ENCODE assay signal across 6 cellular contexts in the genomic region with DNA sequence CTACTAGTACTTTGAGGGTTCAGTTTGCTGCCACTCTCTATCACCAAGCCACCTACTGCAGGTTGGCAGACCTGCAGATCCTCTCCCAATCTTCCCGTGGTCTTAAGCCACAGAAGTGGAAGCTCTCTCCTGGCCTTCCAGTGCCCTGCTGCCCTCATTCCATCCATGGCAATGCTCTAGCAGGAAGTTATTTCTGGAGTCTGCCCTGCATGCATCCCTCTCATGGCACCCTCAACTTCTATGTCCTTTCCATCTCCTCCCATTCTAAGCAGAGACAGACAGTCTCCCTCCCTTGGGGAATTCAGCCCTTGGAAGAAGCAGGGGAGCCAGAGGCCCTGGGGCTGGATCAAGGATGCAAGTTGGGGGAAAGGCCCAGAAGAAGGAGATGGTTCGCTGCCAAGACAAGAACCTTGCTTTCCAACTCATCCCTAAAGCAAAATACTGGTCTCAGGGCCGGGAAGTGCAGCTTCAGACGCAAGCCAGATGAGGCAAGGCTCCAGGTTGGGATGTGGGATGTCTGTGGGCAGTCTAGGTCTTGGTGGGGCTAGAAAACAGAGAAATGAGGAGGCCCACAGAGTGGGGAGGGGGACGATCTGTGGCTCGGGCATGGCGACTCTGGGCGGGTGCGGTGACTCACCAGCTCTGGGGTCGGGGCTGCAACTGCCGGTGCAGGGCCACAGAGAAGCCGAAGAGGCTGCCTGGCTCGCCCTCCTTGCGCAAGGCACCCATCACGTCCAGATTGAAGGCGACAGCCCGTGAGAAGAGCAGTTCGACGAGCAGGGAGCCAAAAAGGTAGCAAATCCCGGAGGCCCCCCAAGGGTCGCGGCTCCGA. TPM values are rescaled to one million over a fixed set of nuclear protein-coding genes. Genes with fewer than 3 reads are reported as not detected.
A peak's percentile ranks its signal among the peaks of the same experiment; 100 is the strongest.
DNase-seq lines count a peak whose midpoint lies in the region; ATAC-seq and TF ChIP-seq lines count a peak whose summit lies in the region.

No MANE protein-coding gene starts in this region.

- H3K27me3 Mint-ChIP-seq in T-helper 1 cell treated with Interleukin-12 subunit alpha and Interleukin-12 subunit beta and Interleukin-4 antibody, amounts not matched to agents 30 μg/mL and 1 μg/mL, for 36 hours (ENCODE audit: low read depth) = peaks cover 64% of the 10 kb centered on the region
- H3K27me3 Mint-ChIP-seq in stimulated activated memory B cell treated with anti-CD40 and anti-IgM and Interleukin-4, amounts not matched to agents 10 μg/mL and 1 μg/mL and 100 μg/mL, for 72 hours = peaks cover 25% of the 10 kb centered on the region

- H3K27ac ChIP-seq in Karpas-422 (ENCODE audit: low read length) = no peak overlapping the region

- H3K36me3 ChIP-seq in Karpas-422 (ENCODE audit: insufficient read depth, low read length) = no peaks in the 10 kb centered on the region

- H3K4me3 ChIP-seq in fibroblast of pulmonary artery (replicated peaks; ENCODE audit: low read depth, low read length) = peak overlapping the region; percentile 49
- H3K4me3 ChIP-seq in Karpas-422 (ENCODE audit: low read length) = no peak overlapping the region

- no peak overlapping the region for H2AFZ ChIP-seq in Karpas-422 (ENCODE audit: low read length)

- TF ChIP-seq CTCF in fibroblast of pulmonary artery (IDR thresholded peaks at IDR 0.05; ENCODE audit: low read length, missing control alignments) = no peak

- H3K36me3 Mint-ChIP-seq in T-helper 1 cell treated with Interleukin-12 subunit alpha and Interleukin-12 subunit beta and Interleukin-4 antibody, amounts not matched to agents 30 μg/mL and 1 μg/mL, for 36 hours (ENCODE audit: low read depth) = no peaks in the 10 kb centered on the region
- H3K36me3 Mint-ChIP-seq in stimulated activated memory B cell treated with anti-CD40 and anti-IgM and Interleukin-4, amounts not matched to agents 10 μg/mL and 1 μg/mL and 100 μg/mL, for 72 hours = no peaks in the 10 kb centered on the region

- no peak overlapping the region for H3K9ac ChIP-seq in Karpas-422 (ENCODE audit: low read length)

- ATAC-seq in stimulated activated memory B cell treated with anti-CD40 and anti-IgM and Interleukin-4, amounts not matched to agents 10 μg/mL and 1 μg/mL and 100 μg/mL, for 72 hours = no peak
- no peak for ATAC-seq in GM21390 (IDR thresholded peaks at IDR 0.05; ENCODE audit: unreplicated experiment)

- no peak overlapping the region for H3K4me2 ChIP-seq in Karpas-422 (ENCODE audit: low read depth, low read length, poor library complexity, severe bottlenecking)

- H4K20me1 ChIP-seq in Karpas-422 (ENCODE audit: insufficient read depth, low read depth, low read length) = no peaks in the 10 kb centered on the region

- H3K27me3 ChIP-seq in Karpas-422 (ENCODE audit: low read length) = no peaks in the 10 kb centered on the region

- peaks cover 12% of the 10 kb centered on the region for H3K4me1 ChIP-seq in Karpas-422 (ENCODE audit: low read length)

- H3K27ac Mint-ChIP-seq in T-helper 1 cell treated with Interleukin-12 subunit alpha and Interleukin-12 subunit beta and Interleukin-4 antibody, amounts not matched to agents 30 μg/mL and 1 μg/mL, for 36 hours = no peak overlapping the region
- H3K27ac Mint-ChIP-seq in stimulated activated memory B cell treated with anti-CD40 and anti-IgM and Interleukin-4, amounts not matched to agents 10 μg/mL and 1 μg/mL and 100 μg/mL, for 72 hours = no peak overlapping the region

- no peaks in the 10 kb centered on the region for H3K9me3 Mint-ChIP-seq in T-helper 1 cell treated with Interleukin-12 subunit alpha and Interleukin-12 subunit beta and Interleukin-4 antibody, amounts not matched to agents 30 μg/mL and 1 μg/mL, for 36 hours
- H3K9me3 Mint-ChIP-seq in stimulated activated memory B cell treated with anti-CD40 and anti-IgM and Interleukin-4, amounts not matched to agents 10 μg/mL and 1 μg/mL and 100 μg/mL, for 72 hours = no peaks in the 10 kb centered on the region

- no peaks in the 10 kb centered on the region for H3K79me2 ChIP-seq in Karpas-422 (ENCODE audit: low read length)

- no peak for DNase-seq in T-helper 1 cell
- no peak for DNase-seq in fibroblast of pulmonary artery (ENCODE audit: low read depth)
- no peak for DNase-seq in Karpas-422

- no peaks in the 10 kb centered on the region for H3K9me2 ChIP-seq in Karpas-422 (replicated peaks; ENCODE audit: insufficient read depth, low read length)

- peaks cover 13% of the 10 kb centered on the region for H3K4me1 Mint-ChIP-seq in T-helper 1 cell treated with Interleukin-12 subunit alpha and Interleukin-12 subunit beta and Interleukin-4 antibody, amounts not matched to agents 30 μg/mL and 1 μg/mL, for 36 hours (ENCODE audit: low read depth)
- peaks cover 25% of the 10 kb centered on the region for H3K4me1 Mint-ChIP-seq in stimulated activated memory B cell treated with anti-CD40 and anti-IgM and Interleukin-4, amounts not matched to agents 10 μg/mL and 1 μg/mL and 100 μg/mL, for 72 hours

- H3K4me3 Mint-ChIP-seq in T-helper 1 cell treated with Interleukin-12 subunit alpha and Interleukin-12 subunit beta and Interleukin-4 antibody, amounts not matched to agents 30 μg/mL and 1 μg/mL, for 36 hours = peak overlapping the region; percentile 83
- peak overlapping the region; percentile 32 for H3K4me3 Mint-ChIP-seq in stimulated activated memory B cell treated with anti-CD40 and anti-IgM and Interleukin-4, amounts not matched to agents 10 μg/mL and 1 μg/mL and 100 μg/mL, for 72 hours

- no peaks in the 10 kb centered on the region for H3K9me3 ChIP-seq in Karpas-422 (ENCODE audit: low read length)

RNA-seq across cellular contexts. Expression of a gene that starts 0.6 kb away (rescaled TPM):
- total RNA-seq in Karpas-422 (2014; rRNA removed; shearing (Covaris generic); ENCODE audit: low replicate concordance) = 0.78 and 2.6 TPM in 2 replicates

RNA-seq across cellular contexts. Expression of a gene that starts 8.8 kb away (rescaled TPM):
- total RNA-seq in Karpas-422 (2014; rRNA removed; shearing (Covaris generic); ENCODE audit: low replicate concordance) = 83.4 and 191 TPM in 2 replicates

RNA-seq across cellular contexts. Expression of a gene that starts 13.1 kb away (rescaled TPM):
- total RNA-seq in Karpas-422 (2014; rRNA removed; shearing (Covaris generic); ENCODE audit: low replicate concordance) = 12.4 and 12.8 TPM in 2 replicates

RNA-seq across cellular contexts. Expression of a gene that starts 21.8 kb away (rescaled TPM):
- 150 and 266 TPM in 2 replicates for total RNA-seq in Karpas-422 (2014; rRNA removed; shearing (Covaris generic); ENCODE audit: low replicate concordance)

RNA-seq across cellular contexts. Expression of a gene that starts 35.9 kb away (rescaled TPM):
- total RNA-seq in Karpas-422 (2014; rRNA removed; shearing (Covaris generic); ENCODE audit: low replicate concordance) = 2.9 and 7.8 TPM in 2 replicates
